ENCODE assay signal across 8 cellular contexts in the genomic region with DNA sequence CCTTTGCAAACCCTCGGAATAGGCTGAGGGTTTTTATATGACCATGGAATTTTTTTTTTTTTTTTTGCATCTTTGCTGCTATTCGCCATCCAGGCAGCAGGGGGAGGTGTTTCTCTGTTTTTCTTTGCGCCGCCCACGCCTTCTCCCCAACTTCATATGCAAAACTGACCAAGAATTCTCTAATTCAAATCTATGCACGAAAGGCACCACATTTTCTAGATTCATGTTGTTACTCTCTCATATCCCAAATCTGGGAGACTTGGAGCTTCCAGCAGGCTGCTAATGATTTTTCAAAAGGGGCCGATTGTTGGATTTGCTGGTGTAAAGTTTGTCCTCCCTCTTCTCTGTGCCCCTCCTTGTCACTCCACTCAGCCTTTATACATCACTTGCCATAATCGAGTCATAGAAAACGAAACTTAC.
DNase-seq lines count a peak whose midpoint lies in the region; ATAC-seq and TF ChIP-seq lines count a peak whose summit lies in the region.

No MANE protein-coding gene starts in this region.

- TF ChIP-seq CTCF in AG09319 (IDR thresholded peaks at IDR 0.05; ENCODE audit: low read depth, low read length), result peak; percentile 77

- peaks cover 11% of the 10 kb centered on the region for H3K4me1 Mint-ChIP-seq in central memory CD8-positive, alpha-beta T cell

- peak; percentile 44 for DNase-seq in AG09319 (ENCODE audit: extremely low read depth, low read depth)
- DNase-seq in NCI-H128 (lab: John Stamatoyannopoulos, UW; ENCODE audit: unreplicated experiment), result peak; percentile 13
- peak; percentile 32 for DNase-seq in activated CD4-positive, CD25-positive, alpha-beta regulatory T cell treated with anti-CD3 and anti-CD28 coated beads, Interleukin-2, amount 50 U/mL, for 16 hours (ENCODE audit: low read depth, low spot score)
- peak; percentile 26 to 45 for DNase-seq in central memory CD8-positive, alpha-beta T cell (ENCODE audit: low spot score in 2 of 2)
- DNase-seq in left kidney (ENCODE audit: low read depth, low spot score), result peak; percentile 75
- DNase-seq in stimulated activated CD4-positive, alpha-beta T cell treated with anti-CD3 and anti-CD28 coated beads, Interleukin-1b, Interleukin-23, amount 100 ng/mL, for 4 hours (ENCODE audit: low read depth in 2 of 2), result peak; percentile 68 to 71
- DNase-seq in 8988T, result no peak

- H3K9me3 Mint-ChIP-seq in central memory CD8-positive, alpha-beta T cell, result no peaks in the 10 kb centered on the region

- ATAC-seq in GM19324 (IDR thresholded peaks at IDR 0.05; ENCODE audit: low FRiP score, unreplicated experiment), result peak; percentile 32
- peak; percentile 30 for ATAC-seq in central memory CD8-positive, alpha-beta T cell (replicated peaks; ENCODE audit: extremely low read depth, poor library complexity, severe bottlenecking)

- H3K27me3 Mint-ChIP-seq in central memory CD8-positive, alpha-beta T cell, result no peaks in the 10 kb centered on the region

- peak overlapping the region; percentile 82 for H3K27ac Mint-ChIP-seq in central memory CD8-positive, alpha-beta T cell (ENCODE audit: low read depth)

- peaks cover 7% of the 10 kb centered on the region for H3K36me3 Mint-ChIP-seq in central memory CD8-positive, alpha-beta T cell (ENCODE audit: insufficient read depth)

- H3K4me3 Mint-ChIP-seq in central memory CD8-positive, alpha-beta T cell, result peak overlapping the region; percentile 66
